Comparison of ENCODE assay signal across 8 cellular contexts in genomic region chr2:26299488-26300092, GRCh38. TPM values are rescaled to one million over a fixed set of nuclear protein-coding genes. Genes with fewer than 3 reads are reported as not detected.
DNase-seq lines count a peak whose midpoint lies in the region; ATAC-seq and TF ChIP-seq lines count a peak whose summit lies in the region.

No MANE protein-coding gene starts in this region.

- H3K4me1 Mint-ChIP-seq in CD8-positive, alpha-beta memory T cell, result no peaks in the 10 kb centered on the region
- H3K4me1 Mint-ChIP-seq in HFFc6 (ENCODE audit: low read depth), result peaks cover 5% of the 10 kb centered on the region; the same call in 1 of the 2 replicates
- no peaks in the 10 kb centered on the region for H3K4me1 Mint-ChIP-seq in activated CD8-positive, alpha-beta T cell treated with anti-CD3 and anti-CD28 coated beads for 36 hours (ENCODE audit: low read depth)

- H3K4me3 Mint-ChIP-seq in CD8-positive, alpha-beta memory T cell, result no peak overlapping the region
- no peak overlapping the region for H3K4me3 Mint-ChIP-seq in HFFc6
- no peak overlapping the region for H3K4me3 Mint-ChIP-seq in activated CD8-positive, alpha-beta T cell treated with anti-CD3 and anti-CD28 coated beads for 36 hours

- H3K4me3 ChIP-seq in CD8-positive, alpha-beta memory T cell (ENCODE audit: low read length), result peak overlapping the region; percentile 84
- peak overlapping the region; percentile 73 for H3K4me3 ChIP-seq in left ventricle myocardium inferior

- no peaks in the 10 kb centered on the region for H3K36me3 ChIP-seq in CD8-positive, alpha-beta memory T cell (ENCODE audit: insufficient read depth, low read length)
- no peaks in the 10 kb centered on the region for H3K36me3 ChIP-seq in left ventricle myocardium inferior

- DNase-seq in CD8-positive, alpha-beta memory T cell, result peak in 2 of 5 donors; percentile 27 to 59
- peak; percentile 54 for DNase-seq in HFFc6
- DNase-seq in activated CD8-positive, alpha-beta T cell treated with anti-CD3 and anti-CD28 coated beads for 36 hours, result peak; percentile 35
- DNase-seq in left ventricle myocardium inferior, result no peak
- DNase-seq in renal cortical epithelial cell (ENCODE audit: low read depth), result peak; percentile 77
- no peak for DNase-seq in NCI-H1436 treated with DMSO at 0.1 percent for 48 hours (lab: John Stamatoyannopoulos, UW)
- no peak for DNase-seq in NCI-H2171 treated with DMSO at 0.1 percent for 48 hours (lab: John Stamatoyannopoulos, UW)

- ATAC-seq in activated CD8-positive, alpha-beta T cell treated with anti-CD3 and anti-CD28 coated beads for 36 hours, result peak; percentile 53
- no peak for ATAC-seq in GM19395 (IDR thresholded peaks at IDR 0.05; ENCODE audit: unreplicated experiment)

- no peak overlapping the region for H3K27ac Mint-ChIP-seq in CD8-positive, alpha-beta memory T cell
- no peak overlapping the region for H3K27ac Mint-ChIP-seq in HFFc6
- H3K27ac Mint-ChIP-seq in activated CD8-positive, alpha-beta T cell treated with anti-CD3 and anti-CD28 coated beads for 36 hours, result no peak overlapping the region

- no peaks in the 10 kb centered on the region for H3K9me3 ChIP-seq in CD8-positive, alpha-beta memory T cell (ENCODE audit: low read length)
- no peaks in the 10 kb centered on the region for H3K9me3 ChIP-seq in left ventricle myocardium inferior (replicated peaks)

- intact Hi-C loops in activated CD8-positive, alpha-beta T cell treated with anti-CD3 and anti-CD28 coated beads for 36 hours (cut with micrococcal nuclease), result no loop called here
- intact Hi-C loops in left ventricle myocardium inferior (cut with micrococcal nuclease), result no loop called here

- TF ChIP-seq CTCF in HFFc6 (IDR thresholded peaks at IDR 0.05) (no peak), left ventricle myocardium inferior (IDR thresholded peaks at IDR 0.05; ENCODE audit: borderline replicate concordance) (no peak)
- TF ChIP-seq CTCF in activated CD8-positive, alpha-beta T cell treated with anti-CD3 and anti-CD28 coated beads for 36 hours (IDR thresholded peaks at IDR 0.05), result no peak

- H3K27me3 Mint-ChIP-seq in CD8-positive, alpha-beta memory T cell, result no peaks in the 10 kb centered on the region
- H3K27me3 Mint-ChIP-seq in HFFc6 (ENCODE audit: insufficient read depth), result no peaks in the 10 kb centered on the region; the same call in 1 of the 2 replicates
- no peaks in the 10 kb centered on the region for H3K27me3 Mint-ChIP-seq in activated CD8-positive, alpha-beta T cell treated with anti-CD3 and anti-CD28 coated beads for 36 hours

- no peaks in the 10 kb centered on the region for H3K9me3 Mint-ChIP-seq in CD8-positive, alpha-beta memory T cell
- H3K9me3 Mint-ChIP-seq in HFFc6, result no peaks in the 10 kb centered on the region
- H3K9me3 Mint-ChIP-seq in activated CD8-positive, alpha-beta T cell treated with anti-CD3 and anti-CD28 coated beads for 36 hours, result no peaks in the 10 kb centered on the region

- H3K27ac ChIP-seq in CD8-positive, alpha-beta memory T cell (ENCODE audit: low read depth, low read length), result no peak overlapping the region
- peak overlapping the region; percentile 78 for H3K27ac ChIP-seq in left ventricle myocardium inferior (replicated peaks)

- peaks cover 14% of the 10 kb centered on the region for H3K4me1 ChIP-seq in CD8-positive, alpha-beta memory T cell (ENCODE audit: insufficient read depth, low read length)
- H3K4me1 ChIP-seq in left ventricle myocardium inferior, result peaks cover 26% of the 10 kb centered on the region

- no peaks in the 10 kb centered on the region for H3K27me3 ChIP-seq in CD8-positive, alpha-beta memory T cell (ENCODE audit: insufficient read depth, low read length, poor library complexity, severe bottlenecking)
- H3K27me3 ChIP-seq in left ventricle myocardium inferior (ENCODE audit: low read depth), result no peaks in the 10 kb centered on the region

- POLR2A ChIA-PET in CD8-positive, alpha-beta memory T cell (lab: Charles Lee), result interaction anchor here (0.6 to 1.1 kb wide), 3 partner anchors 47 to 1026 kb away, joined by 3 to 4 read pairs (median 3); partner anchors contain the start of gene ADGRF3
- POLR2A ChIA-PET in activated CD8-positive, alpha-beta T cell treated with anti-CD3 and anti-CD28 coated beads for 36 hours (lab: Charles Lee), result interaction anchor here (0.6 to 2.2 kb wide), 4 partner anchors 10 to 56 kb away, joined by 3 to 9 read pairs (median 3); partner anchors contain the start of genes HADHA and HADHB

- peaks cover 0 to 3% (median 0%) of the 10 kb centered on the region in 3 donors for H3K36me3 Mint-ChIP-seq in CD8-positive, alpha-beta memory T cell
- H3K36me3 Mint-ChIP-seq in HFFc6 (ENCODE audit: low read depth), result no peaks in the 10 kb centered on the region
- H3K36me3 Mint-ChIP-seq in activated CD8-positive, alpha-beta T cell treated with anti-CD3 and anti-CD28 coated beads for 36 hours (ENCODE audit: low read depth), result no peaks in the 10 kb centered on the region

- CTCF ChIA-PET in CD8-positive, alpha-beta memory T cell (lab: Charles Lee), result interaction anchor here (1.0 kb wide), 1 partner anchor 28 kb away, joined by 3 read pairs; no protein-coding TSS in a partner anchor
- CTCF ChIA-PET in activated CD8-positive, alpha-beta T cell treated with anti-CD3 and anti-CD28 coated beads for 36 hours (lab: Charles Lee), result interaction anchor here (1.2 to 1.6 kb wide), 4 partner anchors 16 to 278 kb away, joined by 3 to 5 read pairs (median 3); no protein-coding TSS in a partner anchor

RNA-seq across cellular contexts. Expression of gene SELENOI, which starts 46.4 kb away (rescaled TPM):
- 10 to 100 TPM; 58.4 to 61.9 TPM for total RNA-seq in CD8-positive, alpha-beta memory T cell
- 3.2 TPM for polyA plus RNA-seq in CD8-positive, alpha-beta memory T cell
- 10 to 100 TPM; 22.7 to 31.4 (median 27.3) TPM for total RNA-seq in HFFc6 (2021; fragmentation: NEBNext Ultra II Directional; extraction: Animal tissue kit (Norgen Biotek cat#: 25700))
- total RNA-seq in activated CD8-positive, alpha-beta T cell treated with anti-CD3 and anti-CD28 coated beads for 36 hours, result 10 to 100 TPM; 38.9 to 39.1 TPM
- total RNA-seq in left ventricle myocardium inferior (10.8 TPM), renal cortical epithelial cell (21.4 and 46.7 TPM in 2 replicates)

RNA-seq across cellular contexts. Expression of gene ADGRF3, which starts 47.0 kb away (rescaled TPM):
- 1 to 10 TPM; 2.6 to 4.0 TPM for total RNA-seq in CD8-positive, alpha-beta memory T cell
- 0.43 TPM for polyA plus RNA-seq in CD8-positive, alpha-beta memory T cell
- under 1 TPM; 0.07 to 0.56 (median 0.19) TPM for total RNA-seq in HFFc6 (2021; fragmentation: NEBNext Ultra II Directional; extraction: Animal tissue kit (Norgen Biotek cat#: 25700))
- total RNA-seq in activated CD8-positive, alpha-beta T cell treated with anti-CD3 and anti-CD28 coated beads for 36 hours, result 1 to 10 TPM; 4.8 to 5.7 TPM
- total RNA-seq in left ventricle myocardium inferior (not detected), renal cortical epithelial cell (0.10 TPM in 1 of 2 replicates, not detected in the other)

RNA-seq across cellular contexts. Expression of gene HADHB, which starts 54.9 kb away (rescaled TPM):
- 10 to 100 TPM; 75.1 to 80.2 TPM for total RNA-seq in CD8-positive, alpha-beta memory T cell
- polyA plus RNA-seq in CD8-positive, alpha-beta memory T cell, result 83.2 TPM
- total RNA-seq in HFFc6 (2021; fragmentation: NEBNext Ultra II Directional; extraction: Animal tissue kit (Norgen Biotek cat#: 25700)), result 100 to 1,000 TPM in 5 of 6 experiments, 10 to 100 TPM in 1; 93.9 to 119 (median 112) TPM
- total RNA-seq in activated CD8-positive, alpha-beta T cell treated with anti-CD3 and anti-CD28 coated beads for 36 hours, result 10 to 100 TPM; 58.8 TPM
- total RNA-seq in left ventricle myocardium inferior (1,332 TPM), renal cortical epithelial cell (123 and 195 TPM in 2 replicates)

RNA-seq across cellular contexts. Expression of gene HADHA, which starts 55.2 kb away (rescaled TPM):
- 100 to 1,000 TPM; 122 to 126 TPM for total RNA-seq in CD8-positive, alpha-beta memory T cell
- 116 TPM for polyA plus RNA-seq in CD8-positive, alpha-beta memory T cell
- 100 to 1,000 TPM; 127 to 138 (median 133) TPM for total RNA-seq in HFFc6 (2021; fragmentation: NEBNext Ultra II Directional; extraction: Animal tissue kit (Norgen Biotek cat#: 25700))
- 100 to 1,000 TPM; 118 to 120 TPM for total RNA-seq in activated CD8-positive, alpha-beta T cell treated with anti-CD3 and anti-CD28 coated beads for 36 hours
- 523 TPM for total RNA-seq in left ventricle myocardium inferior
- 150 and 169 TPM in 2 replicates for total RNA-seq in renal cortical epithelial cell

Comparison
In these comparisons a context has a peak if more than half of its experiments do, and no peak if none do; other contexts are left out.
1. DNase-seq: peak in HFFc6 (single experiment), activated CD8-positive, alpha-beta T cell treated with anti-CD3 and anti-CD28 coated beads for 36 hours (single experiment) and renal cortical epithelial cell (single experiment); none in left ventricle myocardium inferior (single experiment), NCI-H1436 treated with DMSO at 0.1 percent for 48 hours (single experiment) and NCI-H2171 treated with DMSO at 0.1 percent for 48 hours (single experiment).